ENCODE assay signal across 12 cellular contexts in the genomic region with DNA sequence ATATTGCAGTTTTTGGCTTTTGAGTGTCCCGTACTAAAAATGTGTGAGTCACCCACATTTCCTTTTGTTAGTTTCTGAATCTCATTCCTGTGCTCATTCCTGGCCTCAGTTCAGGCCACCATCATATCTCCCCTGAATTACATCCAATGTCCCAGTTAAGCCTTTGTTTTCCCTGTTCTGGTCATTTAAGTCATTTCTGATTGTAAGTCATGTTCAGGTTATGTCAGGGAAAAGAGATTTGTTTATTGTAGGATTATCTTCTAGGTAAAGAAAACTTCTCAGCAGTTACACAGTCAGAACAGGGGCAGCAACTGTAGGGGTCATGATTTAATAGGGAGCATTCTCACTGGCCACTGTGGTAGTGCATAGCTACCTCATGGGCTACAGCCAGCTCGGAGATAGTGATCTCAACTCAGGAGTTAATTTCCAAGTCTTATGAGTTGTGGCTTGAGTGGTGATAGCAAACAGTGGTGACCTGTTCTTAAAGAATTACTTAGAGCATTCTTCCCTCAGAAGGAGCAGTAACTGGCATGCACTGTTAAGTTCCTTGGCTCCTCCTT. TPM values are rescaled to one million over a fixed set of nuclear protein-coding genes. Genes with fewer than 3 reads are reported as not detected.
DNase-seq lines count a peak whose midpoint lies in the region; ATAC-seq, FAIRE-seq and TF ChIP-seq lines count a peak whose summit lies in the region.
"Had no signal": no experiment of that assay in that cellular context is flagged by ENCODE, and none has a peak within 500 bp of the region (broad histone marks: within the 10 kb centered on the region; RNA-seq: fewer than 3 reads in every experiment).

No MANE protein-coding gene starts in this region.

- H3K27ac ChIP-seq in HUES48 (ENCODE audit: low read depth, low read length) = peak overlapping the region; percentile 80

- TF ChIP-seq CTCF in bronchial epithelial cell (IDR thresholded peaks at IDR 0.05; ENCODE audit: insufficient read depth, low read length, severe bottlenecking) = no peak
- TF ChIP-seq CTCF in mesothelial cell of epicardium (IDR thresholded peaks at IDR 0.05; ENCODE audit: unreplicated experiment) = no peak
- no peak for TF ChIP-seq CTCF in D721Med (IDR thresholded peaks at IDR 0.05; ENCODE audit: insufficient read depth, missing control alignments)

- H3K36me3 ChIP-seq in HUES48 (ENCODE audit: control insufficient read depth, insufficient read depth, low read length) = peaks cover 74% of the 10 kb centered on the region
- H3K36me3 ChIP-seq in bronchial epithelial cell (ENCODE audit: control insufficient read depth, insufficient read depth, low read length) = peaks cover 12% of the 10 kb centered on the region

- H3K4me3 ChIP-seq in HUES48 (ENCODE audit: low read depth, low read length) = no peak overlapping the region
- H3K4me3 ChIP-seq in bronchial epithelial cell (ENCODE audit: low read depth, low read length) = no peak overlapping the region

- peaks cover 35% of the 10 kb centered on the region for H3K4me1 Mint-ChIP-seq in mesothelial cell of epicardium

- no peaks in the 10 kb centered on the region for H3K27me3 Mint-ChIP-seq in mesothelial cell of epicardium (ENCODE audit: low read depth)
- H3K27me3 Mint-ChIP-seq: IgD-negative memory B cell; natural killer cell treated with Interleukin-12 subunit alpha and Interleukin-12 subunit beta and Interleukin-15 and Interleukin-18, amount 100 ng/mL, for 72 hours had no signal

- no peaks in the 10 kb centered on the region for H3K9me3 Mint-ChIP-seq in mesothelial cell of epicardium
- H3K9me3 Mint-ChIP-seq: IgD-negative memory B cell; natural killer cell treated with Interleukin-12 subunit alpha and Interleukin-12 subunit beta and Interleukin-15 and Interleukin-18, amount 100 ng/mL, for 72 hours had no signal

- peaks cover 52% of the 10 kb centered on the region for H3K36me3 Mint-ChIP-seq in mesothelial cell of epicardium

- ATAC-seq in GM21367 (IDR thresholded peaks at IDR 0.05; ENCODE audit: unreplicated experiment) (no peak), GM21737 (IDR thresholded peaks at IDR 0.05; ENCODE audit: unreplicated experiment) (no peak)
- ATAC-seq: natural killer cell treated with Interleukin-12 subunit alpha and Interleukin-12 subunit beta and Interleukin-15 and Interleukin-18, amount 100 ng/mL, for 72 hours had no signal

- no peaks in the 10 kb centered on the region for H3K9me3 ChIP-seq in HUES48 (ENCODE audit: control insufficient read depth, insufficient read depth, low read length)

- H3K27me3 ChIP-seq in HUES48 (ENCODE audit: control insufficient read depth, insufficient read depth, low read length) (no peaks in the 10 kb centered on the region), bronchial epithelial cell (ENCODE audit: control insufficient read depth, insufficient read depth, low read length) (no peaks in the 10 kb centered on the region)

- H3K9ac ChIP-seq in HUES48 (ENCODE audit: low read depth, low read length) = no peak overlapping the region

- DNase-seq in AG08396 (ENCODE audit: low spot score) (peak; percentile 81), bronchial epithelial cell (ENCODE audit: low read depth) (peak; percentile 79), mesothelial cell of epicardium (ENCODE audit: low spot score in 2 of 2, unreplicated experiment in 2 of 2) (no peak), D721Med (ENCODE audit: insufficient read length, low spot score) (no peak), DMS53 treated with DMSO at 0.1 percent for 48 hours (lab: John Stamatoyannopoulos, UW; ENCODE audit: unreplicated experiment) (no peak)
- DNase-seq: DMS53; stimulated activated naive CD4-positive, alpha-beta T cell had no signal

- H3K4me1 ChIP-seq in HUES48 (ENCODE audit: control insufficient read depth, insufficient read depth, low read length) = no peaks in the 10 kb centered on the region; the same call in 1 of the 2 replicates

- H3K4me3 Mint-ChIP-seq in mesothelial cell of epicardium = no peak overlapping the region
- H3K4me3 Mint-ChIP-seq: IgD-negative memory B cell; natural killer cell treated with Interleukin-12 subunit alpha and Interleukin-12 subunit beta and Interleukin-15 and Interleukin-18, amount 100 ng/mL, for 72 hours had no signal

- FAIRE-seq in bronchial epithelial cell (lab: Jason Lieb, UNC) (peak; percentile 94), D721Med (lab: Jason Lieb, UNC) (no peak)

- peak overlapping the region; percentile 57 for H3K27ac Mint-ChIP-seq in mesothelial cell of epicardium
- H3K27ac Mint-ChIP-seq: IgD-negative memory B cell; natural killer cell treated with Interleukin-12 subunit alpha and Interleukin-12 subunit beta and Interleukin-15 and Interleukin-18, amount 100 ng/mL, for 72 hours had no signal

RNA-seq across cellular contexts. Expression of a gene that starts 6.7 kb away (rescaled TPM):
- total RNA-seq in bronchial epithelial cell = 42.2 and 56.9 TPM in 2 replicates
- 69.3 to 70.8 TPM (median 70.4 TPM) in 3 replicates for total RNA-seq in mesothelial cell of epicardium

RNA-seq across cellular contexts. Expression of a gene that starts 34.4 kb away (rescaled TPM):
- total RNA-seq in bronchial epithelial cell (1.4 and 2.6 TPM in 2 replicates), mesothelial cell of epicardium (3.0 to 5.1 TPM (median 3.9 TPM) in 3 replicates)

Comparison
In these comparisons a context has a peak if more than half of its experiments do, and no peak if none do; other contexts are left out.
1. DNase-seq: peak in AG08396 (single experiment) and bronchial epithelial cell (single experiment); none in mesothelial cell of epicardium (0 of 2), D721Med (single experiment) and DMS53 treated with DMSO at 0.1 percent for 48 hours (single experiment).